In the genomic region with DNA sequence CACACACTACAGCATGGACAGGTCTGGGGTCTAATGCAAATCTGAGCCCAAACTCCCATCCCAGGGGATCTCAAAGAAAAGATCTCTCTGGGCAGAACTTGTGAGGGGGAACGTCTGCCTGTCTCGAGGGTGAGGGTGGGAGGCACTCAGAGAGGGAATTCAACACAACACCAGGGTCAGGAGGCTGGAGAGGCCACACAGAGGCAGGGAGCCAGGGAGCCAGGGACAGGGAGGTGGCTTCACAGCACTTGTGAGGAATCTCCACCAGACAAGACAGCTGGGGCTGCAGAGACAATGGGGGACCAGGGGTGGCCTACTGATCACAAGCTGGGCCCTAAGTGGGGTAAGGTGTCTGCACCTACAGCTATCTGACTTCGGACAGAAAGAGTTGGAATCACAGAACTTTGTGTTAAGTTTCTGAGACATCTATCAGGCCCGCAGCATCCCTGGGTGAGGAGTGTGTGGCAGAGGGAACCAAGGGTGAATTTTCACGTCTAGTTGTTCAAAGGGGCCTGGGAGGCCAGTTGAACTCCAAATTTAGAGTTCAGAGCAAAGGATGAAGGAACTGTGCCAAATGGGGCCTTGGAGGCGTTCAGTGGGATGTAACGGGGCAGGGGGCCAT, we compare ENCODE assay signal across 1 cellular context.
TF ChIP-seq lines count a peak whose summit lies in the region.

No MANE protein-coding gene starts in this region.

TF ChIP-seq in GM23338, 12 proteins besides CTCF, POLR2A, EP300 and RAD21 (continued from another document):
- TF ChIP-seq, protein P1, sequence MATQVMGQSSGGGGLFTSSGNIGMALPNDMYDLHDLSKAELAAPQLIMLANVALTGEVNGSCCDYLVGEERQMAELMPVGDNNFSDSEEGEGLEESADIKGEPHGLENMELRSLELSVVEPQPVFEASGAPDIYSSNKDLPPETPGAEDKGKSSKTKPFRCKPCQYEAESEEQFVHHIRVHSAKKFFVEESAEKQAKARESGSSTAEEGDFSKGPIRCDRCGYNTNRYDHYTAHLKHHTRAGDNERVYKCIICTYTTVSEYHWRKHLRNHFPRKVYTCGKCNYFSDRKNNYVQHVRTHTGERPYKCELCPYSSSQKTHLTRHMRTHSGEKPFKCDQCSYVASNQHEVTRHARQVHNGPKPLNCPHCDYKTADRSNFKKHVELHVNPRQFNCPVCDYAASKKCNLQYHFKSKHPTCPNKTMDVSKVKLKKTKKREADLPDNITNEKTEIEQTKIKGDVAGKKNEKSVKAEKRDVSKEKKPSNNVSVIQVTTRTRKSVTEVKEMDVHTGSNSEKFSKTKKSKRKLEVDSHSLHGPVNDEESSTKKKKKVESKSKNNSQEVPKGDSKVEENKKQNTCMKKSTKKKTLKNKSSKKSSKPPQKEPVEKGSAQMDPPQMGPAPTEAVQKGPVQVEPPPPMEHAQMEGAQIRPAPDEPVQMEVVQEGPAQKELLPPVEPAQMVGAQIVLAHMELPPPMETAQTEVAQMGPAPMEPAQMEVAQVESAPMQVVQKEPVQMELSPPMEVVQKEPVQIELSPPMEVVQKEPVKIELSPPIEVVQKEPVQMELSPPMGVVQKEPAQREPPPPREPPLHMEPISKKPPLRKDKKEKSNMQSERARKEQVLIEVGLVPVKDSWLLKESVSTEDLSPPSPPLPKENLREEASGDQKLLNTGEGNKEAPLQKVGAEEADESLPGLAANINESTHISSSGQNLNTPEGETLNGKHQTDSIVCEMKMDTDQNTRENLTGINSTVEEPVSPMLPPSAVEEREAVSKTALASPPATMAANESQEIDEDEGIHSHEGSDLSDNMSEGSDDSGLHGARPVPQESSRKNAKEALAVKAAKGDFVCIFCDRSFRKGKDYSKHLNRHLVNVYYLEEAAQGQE (IDR thresholded peaks at IDR 0.05; ENCODE audit: unreplicated experiment): no peak
- TF ChIP-seq EZH2phosphoT487 (IDR thresholded peaks at IDR 0.05; ENCODE audit: unreplicated experiment) (no peak), STAT1 (IDR thresholded peaks at IDR 0.05; ENCODE audit: unreplicated experiment) (no peak), EZH2 (IDR thresholded peaks at IDR 0.05; ENCODE audit: low read depth, unreplicated experiment) (no peak), ZNF331 (CRISPR knock-in tag; IDR thresholded peaks at IDR 0.05; ENCODE audit: low read depth) (no peak), POLR2AphosphoS5 (IDR thresholded peaks at IDR 0.05; ENCODE audit: low read depth) (no peak), NANOG (IDR thresholded peaks at IDR 0.05; ENCODE audit: borderline replicate concordance) (no peak)
- TF ChIP-seq, protein P2, sequence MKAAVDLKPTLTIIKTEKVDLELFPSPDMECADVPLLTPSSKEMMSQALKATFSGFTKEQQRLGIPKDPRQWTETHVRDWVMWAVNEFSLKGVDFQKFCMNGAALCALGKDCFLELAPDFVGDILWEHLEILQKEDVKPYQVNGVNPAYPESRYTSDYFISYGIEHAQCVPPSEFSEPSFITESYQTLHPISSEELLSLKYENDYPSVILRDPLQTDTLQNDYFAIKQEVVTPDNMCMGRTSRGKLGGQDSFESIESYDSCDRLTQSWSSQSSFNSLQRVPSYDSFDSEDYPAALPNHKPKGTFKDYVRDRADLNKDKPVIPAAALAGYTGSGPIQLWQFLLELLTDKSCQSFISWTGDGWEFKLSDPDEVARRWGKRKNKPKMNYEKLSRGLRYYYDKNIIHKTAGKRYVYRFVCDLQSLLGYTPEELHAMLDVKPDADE (IDR thresholded peaks at IDR 0.05): no peak
- TF ChIP-seq, protein P3, sequence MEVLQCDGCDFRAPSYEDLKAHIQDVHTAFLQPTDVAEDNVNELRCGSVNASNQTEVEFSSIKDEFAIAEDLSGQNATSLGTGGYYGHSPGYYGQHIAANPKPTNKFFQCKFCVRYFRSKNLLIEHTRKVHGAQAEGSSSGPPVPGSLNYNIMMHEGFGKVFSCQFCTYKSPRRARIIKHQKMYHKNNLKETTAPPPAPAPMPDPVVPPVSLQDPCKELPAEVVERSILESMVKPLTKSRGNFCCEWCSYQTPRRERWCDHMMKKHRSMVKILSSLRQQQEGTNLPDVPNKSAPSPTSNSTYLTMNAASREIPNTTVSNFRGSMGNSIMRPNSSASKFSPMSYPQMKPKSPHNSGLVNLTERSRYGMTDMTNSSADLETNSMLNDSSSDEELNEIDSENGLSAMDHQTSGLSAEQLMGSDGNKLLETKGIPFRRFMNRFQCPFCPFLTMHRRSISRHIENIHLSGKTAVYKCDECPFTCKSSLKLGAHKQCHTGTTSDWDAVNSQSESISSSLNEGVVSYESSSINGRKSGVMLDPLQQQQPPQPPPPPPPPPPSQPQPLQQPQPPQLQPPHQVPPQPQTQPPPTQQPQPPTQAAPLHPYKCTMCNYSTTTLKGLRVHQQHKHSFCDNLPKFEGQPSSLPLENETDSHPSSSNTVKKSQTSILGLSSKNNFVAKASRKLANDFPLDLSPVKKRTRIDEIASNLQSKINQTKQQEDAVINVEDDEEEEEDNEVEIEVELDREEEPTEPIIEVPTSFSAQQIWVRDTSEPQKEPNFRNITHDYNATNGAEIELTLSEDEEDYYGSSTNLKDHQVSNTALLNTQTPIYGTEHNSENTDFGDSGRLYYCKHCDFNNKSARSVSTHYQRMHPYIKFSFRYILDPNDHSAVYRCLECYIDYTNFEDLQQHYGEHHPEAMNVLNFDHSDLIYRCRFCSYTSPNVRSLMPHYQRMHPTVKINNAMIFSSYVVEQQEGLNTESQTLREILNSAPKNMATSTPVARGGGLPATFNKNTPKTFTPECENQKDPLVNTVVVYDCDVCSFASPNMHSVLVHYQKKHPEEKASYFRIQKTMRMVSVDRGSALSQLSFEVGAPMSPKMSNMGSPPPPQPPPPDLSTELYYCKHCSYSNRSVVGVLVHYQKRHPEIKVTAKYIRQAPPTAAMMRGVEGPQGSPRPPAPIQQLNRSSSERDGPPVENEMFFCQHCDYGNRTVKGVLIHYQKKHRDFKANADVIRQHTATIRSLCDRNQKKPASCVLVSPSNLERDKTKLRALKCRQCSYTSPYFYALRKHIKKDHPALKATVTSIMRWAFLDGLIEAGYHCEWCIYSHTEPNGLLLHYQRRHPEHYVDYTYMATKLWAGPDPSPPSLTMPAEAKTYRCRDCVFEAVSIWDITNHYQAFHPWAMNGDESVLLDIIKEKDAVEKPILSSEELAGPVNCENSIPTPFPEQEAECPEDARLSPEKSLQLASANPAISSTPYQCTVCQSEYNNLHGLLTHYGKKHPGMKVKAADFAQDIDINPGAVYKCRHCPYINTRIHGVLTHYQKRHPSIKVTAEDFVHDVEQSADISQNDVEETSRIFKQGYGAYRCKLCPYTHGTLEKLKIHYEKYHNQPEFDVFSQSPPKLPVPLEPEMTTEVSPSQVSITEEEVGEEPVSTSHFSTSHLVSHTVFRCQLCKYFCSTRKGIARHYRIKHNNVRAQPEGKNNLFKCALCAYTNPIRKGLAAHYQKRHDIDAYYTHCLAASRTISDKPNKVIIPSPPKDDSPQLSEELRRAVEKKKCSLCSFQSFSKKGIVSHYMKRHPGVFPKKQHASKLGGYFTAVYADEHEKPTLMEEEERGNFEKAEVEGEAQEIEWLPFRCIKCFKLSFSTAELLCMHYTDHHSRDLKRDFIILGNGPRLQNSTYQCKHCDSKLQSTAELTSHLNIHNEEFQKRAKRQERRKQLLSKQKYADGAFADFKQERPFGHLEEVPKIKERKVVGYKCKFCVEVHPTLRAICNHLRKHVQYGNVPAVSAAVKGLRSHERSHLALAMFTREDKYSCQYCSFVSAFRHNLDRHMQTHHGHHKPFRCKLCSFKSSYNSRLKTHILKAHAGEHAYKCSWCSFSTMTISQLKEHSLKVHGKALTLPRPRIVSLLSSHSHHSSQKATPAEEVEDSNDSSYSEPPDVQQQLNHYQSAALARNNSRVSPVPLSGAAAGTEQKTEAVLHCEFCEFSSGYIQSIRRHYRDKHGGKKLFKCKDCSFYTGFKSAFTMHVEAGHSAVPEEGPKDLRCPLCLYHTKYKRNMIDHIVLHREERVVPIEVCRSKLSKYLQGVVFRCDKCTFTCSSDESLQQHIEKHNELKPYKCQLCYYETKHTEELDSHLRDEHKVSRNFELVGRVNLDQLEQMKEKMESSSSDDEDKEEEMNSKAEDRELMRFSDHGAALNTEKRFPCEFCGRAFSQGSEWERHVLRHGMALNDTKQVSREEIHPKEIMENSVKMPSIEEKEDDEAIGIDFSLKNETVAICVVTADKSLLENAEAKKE (CRISPR knock-in tag; IDR thresholded peaks at IDR 0.05): no peak
